ENCODE assay signal across 12 cellular contexts in genomic region chr5:119074419-119074818, GRCh38. TPM values are rescaled to one million over a fixed set of nuclear protein-coding genes. Genes with fewer than 3 reads are reported as not detected.
A peak's percentile ranks its signal among the peaks of the same experiment; 100 is the strongest.
DNase-seq lines count a peak whose midpoint lies in the region; ATAC-seq, FAIRE-seq and TF ChIP-seq lines count a peak whose summit lies in the region.
"Had no signal": no experiment of that assay in that cellular context is flagged by ENCODE, and none has a peak within 500 bp of the region (broad histone marks: within the 10 kb centered on the region; RNA-seq: fewer than 3 reads in every experiment).

No MANE protein-coding gene starts in this region.

- no peak for TF ChIP-seq RAD21 in GM12878 (IDR thresholded peaks at IDR 0.05; ENCODE audit: insufficient read depth, low read depth, low read length)

- CTCF ChIA-PET in GM12878 (lab: Yijun Ruan, JAX) = interaction anchor here (0.9 to 2.4 kb wide), 7 partner anchors 10 to 338 kb away, joined by 3 to 15 read pairs (median 9); partner anchors contain the start of gene DTWD2

- WGBS in GM12878 (ENCODE audit: insufficient coverage, insufficient replicate concordance, low lambda C conversion rate, missing lambda C conversion rate) = 0% methylated on average over 3 of the region's 3 CpGs
- WGBS in esophagus squamous epithelium, 2 donors = 77 to 78% methylated on average over 3 of the region's 3 CpGs

- H3K36me3 ChIP-seq in GM12878 (ENCODE audit: control insufficient read depth in 2 of 2, insufficient read depth in 2 of 2, low read length in 1 of 2) (no peaks in the 10 kb centered on the region), esophagus squamous epithelium (no peaks in the 10 kb centered on the region)

- intact Hi-C loops in GM12878 (cut with micrococcal nuclease; ENCODE audit: unreplicated experiment) (loop anchor here (1.0 to 10.0 kb wide), 6 partner anchors 43 to 350 kb away; partner anchors contain the start of gene TNFAIP8), esophagus squamous epithelium (cut with DNase I) (loop anchor here (10.0 kb wide), 1 partner anchor 260 kb away; no protein-coding TSS in a partner anchor)

- POLR2A ChIA-PET in GM12878 (lab: Charles Lee) = interaction anchor here (0.5 to 1.8 kb wide), 15 partner anchors 8 to 330 kb away, joined by 3 to 5 read pairs (median 4); no protein-coding TSS in a partner anchor

- H3K4me1 ChIP-seq in GM12878 (ENCODE audit: control insufficient read depth, insufficient read depth, low read length) (peaks cover 15% of the 10 kb centered on the region), esophagus squamous epithelium (peaks cover 9 to 81% (median 17%) of the 10 kb centered on the region in 3 donors)

- H3K4me3 ChIP-seq in GM12878 = peak overlapping the region; percentile 79
- no peak overlapping the region for H3K4me3 ChIP-seq in esophagus squamous epithelium
- H3K4me3 ChIP-seq: SK-N-MC had no signal

- peak overlapping the region; percentile 96 for H3K9ac ChIP-seq in GM12878 (ENCODE audit: control insufficient read depth, insufficient read depth, low read length)

- in situ Hi-C loops in GM13976 (cut with MboI; ENCODE audit: low sequenced_read_pairs, unreplicated experiment) (no loop called here), GM12878 (cut with MboI) (no loop called here), KBM-7 (cut with MboI; ENCODE audit: low pct_unique_long_range_greater_than_20kb, low sequenced_read_pairs) (no loop called here)

- peaks cover 85% of the 10 kb centered on the region for H3K79me2 ChIP-seq in GM12878 (ENCODE audit: control insufficient read depth, insufficient read depth, low read length)

- peak; percentile 67 to 76; a peak in 3 of 4 replicates for TF ChIP-seq EP300 in GM12878 (IDR thresholded peaks at IDR 0.05; ENCODE audit: borderline replicate concordance in 1 of 2, control insufficient read depth in 1 of 2, low read depth in 2 of 2, low read length in 2 of 2)

- TF ChIP-seq CTCF in GM13976 (IDR thresholded peaks at IDR 0.05; ENCODE audit: borderline replicate concordance, control extremely low read depth, extremely low read depth, insufficient read depth, missing control alignments) = no peak
- no peak for TF ChIP-seq CTCF in GM12878 (IDR thresholded peaks at IDR 0.05 in 2 of 3, conservative IDR thresholded peaks at IDR 0.05 in 1 of 3; ENCODE audit: control insufficient read depth in 2 of 3, extremely low read depth in 1 of 3, insufficient read depth in 1 of 3, low read depth in 3 of 3, low read length in 3 of 3)
- no peak for TF ChIP-seq CTCF in esophagus squamous epithelium (IDR thresholded peaks at IDR 0.05)

- DNase-seq in GM13976 (ENCODE audit: low spot score) (peak; percentile 35), GM12878 (ENCODE audit: low read depth, low spot score) (peak; percentile 57), nucleus accumbens (lab: John Stamatoyannopoulos, UW) (no peak), KBM-7 (no peak), esophagus squamous epithelium (lab: John Stamatoyannopoulos, UW) (no peak), COR-L47 (lab: John Stamatoyannopoulos, UW) (no peak)
- DNase-seq: amygdala, foreskin fibroblast, occipital lobe had no signal

- no TSS peak for BruUV-seq in GM12878 (replicated peaks; lab: Mats Ljungman, UMichigan)

- TF ChIP-seq POLR2A in GM12878 (IDR thresholded peaks at IDR 0.05; ENCODE audit: low read depth, low read length) = no peak
- TF ChIP-seq POLR2A in esophagus squamous epithelium (IDR thresholded peaks at IDR 0.05) = no peak

- H4K20me1 ChIP-seq in GM12878 (ENCODE audit: control insufficient read depth, insufficient read depth) = no peaks in the 10 kb centered on the region

- ATAC-seq in GM21447 (IDR thresholded peaks at IDR 0.05; ENCODE audit: unreplicated experiment) = peak; percentile 22
- ATAC-seq in HG03520 (IDR thresholded peaks at IDR 0.05; ENCODE audit: unreplicated experiment) = peak; percentile 17
- peak; percentile 34 for ATAC-seq in GM12878

- H3K4me2 ChIP-seq in GM12878 (ENCODE audit: control insufficient read depth, insufficient read depth) = peak overlapping the region; percentile 95

- FAIRE-seq in GM12878 (lab: Jason Lieb, UNC) = no peak

- RAD21 ChIA-PET in GM12878 (lab: Charles Lee; ENCODE audit: unreplicated experiment) = interaction anchor here (0.6 to 2.3 kb wide), 12 partner anchors 41 to 336 kb away, joined by 3 to 11 read pairs (median 5); partner anchors contain the start of gene DTWD2

- no peaks in the 10 kb centered on the region for H3K27me3 ChIP-seq in GM12878 (replicated peaks in 1 of 2; ENCODE audit: control insufficient read depth in 2 of 2, insufficient read depth in 2 of 2, low read length in 1 of 2)
- no peaks in the 10 kb centered on the region for H3K27me3 ChIP-seq in esophagus squamous epithelium

- H3K27ac ChIP-seq in GM12878 (ENCODE audit: control insufficient read depth, insufficient read depth) (peak overlapping the region; percentile 91), esophagus squamous epithelium (no peak overlapping the region)
- H3K27ac ChIP-seq: SK-N-MC had no signal

- SMC1A ChIA-PET in GM12878 (lab: Charles Lee; ENCODE audit: uncharacterized antibody, unreplicated experiment) = interaction anchor here (0.6 to 3.2 kb wide), 21 partner anchors 8 to 338 kb away, joined by 3 to 14 read pairs (median 6); no protein-coding TSS in a partner anchor

- peak overlapping the region; percentile 9 for H2AFZ ChIP-seq in GM12878 (ENCODE audit: control insufficient read depth, low read depth, low read length)

- no peaks in the 10 kb centered on the region for H3K9me3 ChIP-seq in GM12878 (replicated peaks; ENCODE audit: control insufficient read depth, insufficient read depth, low read length)
- no peaks in the 10 kb centered on the region for H3K9me3 ChIP-seq in esophagus squamous epithelium

TF ChIP-seq in GM12878, 131 proteins besides CTCF, POLR2A, EP300 and RAD21 (continues in another document):
- TF ChIP-seq SREBF1 (IDR thresholded peaks at IDR 0.05; ENCODE audit: low read length) = no peak
- TF ChIP-seq HDGF (IDR thresholded peaks at IDR 0.05) = no peak
- no peak for TF ChIP-seq TAF1 (IDR thresholded peaks at IDR 0.05; ENCODE audit: borderline replicate concordance, low read depth, low read length)
- TF ChIP-seq MEF2B (IDR thresholded peaks at IDR 0.05; ENCODE audit: partially characterized antibody, poor library complexity, severe bottlenecking) = peak; percentile 38
- no peak for TF ChIP-seq HCFC1 (IDR thresholded peaks at IDR 0.05; ENCODE audit: low read length)
- peak; percentile 38; the same call in 1 of the 2 replicates for TF ChIP-seq GABPA (IDR thresholded peaks at IDR 0.05; ENCODE audit: low read depth)
- TF ChIP-seq ZNF24 (IDR thresholded peaks at IDR 0.05) = no peak
- TF ChIP-seq TBL1XR1 (IDR thresholded peaks at IDR 0.05; ENCODE audit: low read depth, low read length) = 0 out of 2 replicates have a peak, but pooled peaks have one; percentile 33
- 0 out of 2 replicates have a peak, but pooled peaks have one; percentile 13 for TF ChIP-seq TCF7 (IDR thresholded peaks at IDR 0.05; ENCODE audit: borderline replicate concordance)
- no peak for TF ChIP-seq KAT2A (conservative IDR thresholded peaks at IDR 0.05; ENCODE audit: control insufficient read depth, low read depth, low read length)
- no peak; the same call in 1 of the 2 replicates for TF ChIP-seq RB1 (IDR thresholded peaks at IDR 0.05; ENCODE audit: borderline replicate concordance)
- peak; percentile 75; the same call in 1 of the 2 replicates for TF ChIP-seq FOXM1 (IDR thresholded peaks at IDR 0.05; ENCODE audit: low read depth, low read length)
- TF ChIP-seq RBBP5 (conservative IDR thresholded peaks at IDR 0.05) = no peak
- no peak for TF ChIP-seq BCL11A (IDR thresholded peaks at IDR 0.05; ENCODE audit: low read depth, low read length)
- peak; percentile 83 for TF ChIP-seq SPI1 (IDR thresholded peaks at IDR 0.05; ENCODE audit: borderline replicate concordance, insufficient read depth, low read depth, low read length)
- TF ChIP-seq SP1 (IDR thresholded peaks at IDR 0.05; ENCODE audit: low read depth, low read length) = no peak
- TF ChIP-seq CREM (IDR thresholded peaks at IDR 0.05; ENCODE audit: low read depth) = peak; percentile 52; the same call in 1 of the 2 replicates
- TF ChIP-seq IKZF2 (IDR thresholded peaks at IDR 0.05) = peak; percentile 29 to 35; a peak in 1 of 4 replicates

RNA-seq across cellular contexts. Expression of gene DMXL1, which starts 3.5 kb away (rescaled TPM):
- 353 and 379 TPM in 2 replicates for total RNA-seq in GM12878 (2013; cell fraction: nucleolus; rRNA removed)
- total RNA-seq in GM12878 (2014; rRNA removed) = 52.8 and 60.0 TPM in 2 replicates
- total RNA-seq in GM12878 (2014; rRNA removed; fragmentation: Illumina TruSeq; extraction: Trizol) = 67.7 and 68.4 TPM in 2 replicates
- 45.7 and 49.2 TPM in 2 replicates for total RNA-seq in GM12878 (2021)
- polyA plus RNA-seq in GM12878 (2011; ENCODE audit: low read depth) = 11.7 TPM
- polyA plus RNA-seq in GM12878 (2011; rRNA removed) = 34.2 and 51.2 TPM in 2 replicates
- 8.6 and 10.3 TPM in 2 replicates for polyA plus RNA-seq in GM12878 (2011; cell fraction: cytosol; rRNA removed)
- polyA plus RNA-seq in GM12878 (2011; cell fraction: nucleus; rRNA removed) = 27.8 and 34.6 TPM in 2 replicates
- 24.8 and 28.3 TPM in 2 replicates for polyA plus RNA-seq in GM12878 (2012)
- 37.1 and 73.0 TPM in 2 replicates for polyA plus RNA-seq in GM12878 (2014; fragmentation: Illumina TruSeq; extraction: Trizol)
- 10 to 100 TPM in 1 of 2 experiments, 1 to 10 TPM in 1; 9.1 to 11.0 TPM for polyA plus RNA-seq in GM12878 (2014; fragmentation: Nextera tagmentation; extraction: Ambion mirVana)
- polyA plus RNA-seq in GM12878 (2014; rRNA removed) = 23.6 and 34.1 TPM in 2 replicates
- 10 to 100 TPM; 27.7 to 29.6 TPM for polyA plus RNA-seq in GM12878 (2016; fragmentation: Nextera tagmentation; extraction: Ambion mirVana)
- polyA minus RNA-seq in GM12878 (2011; rRNA and poly(A)+ RNA removed) = 50.9 and 75.0 TPM in 2 replicates
- polyA minus RNA-seq in GM12878 (2011; cell fraction: cytosol; rRNA and poly(A)+ RNA removed) = 16.4 and 17.1 TPM in 2 replicates
- polyA minus RNA-seq in GM12878 (2011; cell fraction: nucleus; rRNA and poly(A)+ RNA removed) = 73.7 and 94.3 TPM in 2 replicates
- 10 to 100 TPM; 25.9 to 50.9 (median 30.9) TPM for total RNA-seq in esophagus squamous epithelium

Comparison
In these comparisons a context has a peak if more than half of its experiments do, and no peak if none do; other contexts are left out.
1. DNase-seq: peak in GM13976 (single experiment) and GM12878 (single experiment); none in nucleus accumbens (0 of 56), KBM-7 (single experiment), esophagus squamous epithelium (single experiment) and COR-L47 (single experiment).
2. Peak in every context shown above with its lines, with median percentiles within 50 percentile points of each other: ATAC-seq.